ENCODE assay signal across 8 cellular contexts in the genomic region with DNA sequence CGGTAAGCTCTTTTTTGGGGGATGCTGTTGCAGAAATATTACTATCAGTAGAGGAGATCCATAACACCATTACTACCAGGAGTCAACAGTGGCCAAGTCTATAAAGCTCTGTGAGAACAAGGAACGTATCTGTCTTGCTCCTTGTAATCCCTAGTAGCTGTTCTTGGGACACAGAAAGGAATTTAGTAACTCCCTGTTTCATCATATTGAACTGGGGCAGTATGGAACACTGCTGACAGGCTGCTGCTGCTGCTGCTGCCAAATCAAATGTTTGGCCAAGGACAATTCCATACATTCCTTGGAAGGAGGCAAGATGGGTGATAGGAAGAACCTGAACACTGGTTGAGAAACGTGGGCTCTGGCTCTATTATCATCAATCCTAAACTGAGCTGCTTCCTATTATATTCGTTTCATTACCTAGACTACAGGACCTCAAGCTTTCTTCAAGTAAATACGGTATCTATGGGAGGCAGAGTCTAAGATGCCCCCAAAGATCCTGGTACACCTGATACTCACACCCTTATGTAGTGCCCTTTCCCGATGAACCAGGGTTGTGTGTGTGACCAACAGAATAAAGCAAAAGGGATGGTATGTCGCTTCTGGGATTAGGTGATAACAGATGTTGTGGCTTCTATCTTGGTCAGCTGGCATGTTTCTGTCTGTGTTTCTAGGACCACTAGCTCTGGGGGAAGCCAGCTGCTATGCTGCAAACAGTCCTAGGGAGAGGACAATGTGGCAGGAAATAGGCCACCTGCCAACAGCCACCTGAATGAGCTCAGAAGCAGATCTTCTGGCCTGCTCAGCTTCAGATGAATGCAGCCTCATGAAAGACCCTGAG. TPM values are rescaled to one million over a fixed set of nuclear protein-coding genes. Genes with fewer than 3 reads are reported as not detected.
A peak's percentile ranks its signal among the peaks of the same experiment; 100 is the strongest.
DNase-seq lines count a peak whose midpoint lies in the region; ATAC-seq and TF ChIP-seq lines count a peak whose summit lies in the region.

No MANE protein-coding gene starts in this region.

- H3K9me2 ChIP-seq in OCI-LY1 (ENCODE audit: low read depth, low read length) = no peaks in the 10 kb centered on the region

- 61 to 64% methylated on average over 7 of the region's 7 CpGs for WGBS in esophagus squamous epithelium, 2 donors
- WGBS in transverse colon (ENCODE audit: low coverage in 1 of 2), 2 donors = 50 to 64% methylated on average over 2 to 7 of the region's 7 CpGs

- intact Hi-C loops in esophagus squamous epithelium (cut with DNase I) = no loop called here
- intact Hi-C loops in transverse colon (cut with DNase I; ENCODE audit: low total_unique reads) = no loop called here

- H3K4me2 ChIP-seq in OCI-LY1 (ENCODE audit: low read length) = peak overlapping the region; percentile 45

- H3K9me3 ChIP-seq in OCI-LY1 (ENCODE audit: low read length) = peaks cover 8% of the 10 kb centered on the region
- no peaks in the 10 kb centered on the region for H3K9me3 ChIP-seq in esophagus squamous epithelium
- H3K9me3 ChIP-seq in transverse colon = no peaks in the 10 kb centered on the region

- ATAC-seq in GM18861 (IDR thresholded peaks at IDR 0.05; ENCODE audit: unreplicated experiment) (peak; percentile 44), HG03060 (IDR thresholded peaks at IDR 0.05; ENCODE audit: low read depth, unreplicated experiment) (peak; percentile 38)

- H3K36me3 ChIP-seq in OCI-LY1 (ENCODE audit: insufficient read depth, low read length) (peaks cover 20% of the 10 kb centered on the region; the same call in 1 of the 2 replicates), esophagus squamous epithelium (no peaks in the 10 kb centered on the region), transverse colon (no peaks in the 10 kb centered on the region)

- H4K20me1 ChIP-seq in OCI-LY1 (ENCODE audit: insufficient read depth, low read length) = no peaks in the 10 kb centered on the region

- in situ Hi-C loops in transverse colon (cut with MboI; ENCODE audit: low pct_ligation_motif_present in 1 of 4, low pct_unique_long_range_greater_than_20kb in 1 of 4, low sequenced_read_pairs in 3 of 4) = no loop called here

- TF ChIP-seq EP300 in transverse colon (IDR thresholded peaks at IDR 0.05; ENCODE audit: low read depth) = no peak

- TF ChIP-seq POLR2A in esophagus squamous epithelium (IDR thresholded peaks at IDR 0.05) (no peak), transverse colon (IDR thresholded peaks at IDR 0.05) (no peak)

- H3K4me3 ChIP-seq in OCI-LY1 (ENCODE audit: low read depth, low read length, poor library complexity, severe bottlenecking) = no peak overlapping the region
- H3K4me3 ChIP-seq in esophagus squamous epithelium = no peak overlapping the region
- no peak overlapping the region for H3K4me3 ChIP-seq in transverse colon

- H3K79me2 ChIP-seq in OCI-LY1 (ENCODE audit: insufficient read depth, low read length) = peaks cover 77% of the 10 kb centered on the region

- no peak overlapping the region for H2AFZ ChIP-seq in OCI-LY1 (ENCODE audit: low read length)

- peak overlapping the region; percentile 47; the same call in 1 of the 2 replicates for H3K9ac ChIP-seq in OCI-LY1 (ENCODE audit: low read length)

- H3K4me1 ChIP-seq in OCI-LY1 (ENCODE audit: insufficient read depth, low read length, severe bottlenecking) (peaks cover 58% of the 10 kb centered on the region), esophagus squamous epithelium (peaks cover 9 to 77% (median 27%) of the 10 kb centered on the region in 3 donors), transverse colon (peaks cover 0 to 42% (median 12%) of the 10 kb centered on the region in 4 donors)

- peak; percentile 45 for DNase-seq in AG20443 (ENCODE audit: low spot score)
- no peak for DNase-seq in esophagus squamous epithelium (lab: John Stamatoyannopoulos, UW)
- peak; percentile 55 for DNase-seq in transverse colon
- no peak for DNase-seq in occipital lobe (lab: John Stamatoyannopoulos, UW)
- DNase-seq in superior temporal gyrus (ENCODE audit: extremely low spot score) = no peak

- H3K27me3 ChIP-seq in OCI-LY1 (ENCODE audit: insufficient read depth, low read length) = no peaks in the 10 kb centered on the region
- H3K27me3 ChIP-seq in esophagus squamous epithelium = no peaks in the 10 kb centered on the region
- H3K27me3 ChIP-seq in transverse colon = no peaks in the 10 kb centered on the region

- H3K27ac ChIP-seq in OCI-LY1 (ENCODE audit: low read depth, low read length, poor library complexity, severe bottlenecking) (peak overlapping the region; percentile 89), esophagus squamous epithelium (peak overlapping the region in 3 of 4 donors; percentile 25 to 34 (median 29)), transverse colon (peak overlapping the region in 1 of 4 donors; percentile 10)

- no peaks in the 10 kb centered on the region; the same call in 1 of the 2 replicates for H3F3A ChIP-seq in OCI-LY1 (ENCODE audit: insufficient read depth, low read length)

- TF ChIP-seq CTCF in OCI-LY1 (IDR thresholded peaks at IDR 0.05; ENCODE audit: low read length) (no peak), esophagus squamous epithelium (IDR thresholded peaks at IDR 0.05) (no peak), transverse colon (IDR thresholded peaks at IDR 0.05) (no peak)

RNA-seq across cellular contexts. Expression of a gene that starts 39.5 kb away (rescaled TPM):
- 10 to 100 TPM; 12.4 to 50.0 (median 33.2) TPM for total RNA-seq in esophagus squamous epithelium
- total RNA-seq in transverse colon = 10 to 100 TPM; 14.3 to 63.1 (median 29.2) TPM
- total RNA-seq in occipital lobe = 54.1 TPM

Comparison
In these comparisons a context has a peak if more than half of its experiments do, and no peak if none do; other contexts are left out.
1. DNase-seq: peak in AG20443 (single experiment) and transverse colon (single experiment); none in esophagus squamous epithelium (single experiment), occipital lobe (single experiment) and superior temporal gyrus (single experiment).